11 cellular contexts compared by ENCODE assay signal in the genomic region with DNA sequence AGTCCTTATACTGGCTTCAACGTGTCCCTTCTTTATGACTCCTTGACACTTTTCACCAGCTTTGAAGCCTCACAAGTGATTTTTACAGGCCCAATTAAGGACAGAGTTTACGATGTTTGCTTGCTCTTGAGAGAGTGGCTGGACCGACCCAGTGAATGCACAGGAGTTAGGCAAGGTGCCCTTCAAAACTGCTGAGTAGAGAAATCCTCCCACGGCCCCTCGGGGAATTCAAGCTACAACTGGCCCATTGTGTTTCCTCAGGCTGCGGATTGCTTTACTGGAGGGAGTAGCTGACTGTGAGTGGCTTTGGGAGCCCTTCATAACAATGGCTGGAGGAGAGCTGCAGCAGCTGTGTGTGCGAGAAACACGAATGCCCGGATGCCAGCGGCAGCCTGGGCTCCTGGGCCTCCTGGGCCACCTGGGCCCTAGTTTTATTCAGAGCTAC. TPM values are rescaled to one million over a fixed set of nuclear protein-coding genes. Genes with fewer than 3 reads are reported as not detected.
A peak's percentile ranks its signal among the peaks of the same experiment; 100 is the strongest.
DNase-seq lines count a peak whose midpoint lies in the region; ATAC-seq and TF ChIP-seq lines count a peak whose summit lies in the region.
"Had no signal": no experiment of that assay in that cellular context is flagged by ENCODE, and none has a peak within 500 bp of the region (broad histone marks: within the 10 kb centered on the region; RNA-seq: fewer than 3 reads in every experiment).

No MANE protein-coding gene starts in this region.

- H3T11ph ChIP-seq in H9 (ENCODE audit: low read length): no peak overlapping the region

- no peak for ATAC-seq in HG02852 (IDR thresholded peaks at IDR 0.05; ENCODE audit: unreplicated experiment)
- ATAC-seq: natural killer cell had no signal

- H3K27me3 Mint-ChIP-seq in H9 (ENCODE audit: low read depth): no peaks in the 10 kb centered on the region
- no peaks in the 10 kb centered on the region for H3K27me3 Mint-ChIP-seq in T-helper 2 cell treated with Interferon-gamma antibody and Interleukin-4, amounts not matched to agents 5 μg/mL and 100 μg/mL, for 36 hours (ENCODE audit: low read depth)
- H3K27me3 Mint-ChIP-seq: activated naive CD4-positive, alpha-beta T cell treated with anti-CD3 and anti-CD28 coated beads, Interleukin-2, amount 10 ng/mL, durations not matched to agents 7 days and 5 days had no signal

- H3K9me3 ChIP-seq in H9 (ENCODE audit: control insufficient read depth, low read depth, low read length) (no peaks in the 10 kb centered on the region), parathyroid adenoma (ENCODE audit: control insufficient read depth, low read length) (no peaks in the 10 kb centered on the region)

- no peak overlapping the region for H4K91ac ChIP-seq in H9 (ENCODE audit: insufficient read length, low read depth, low read length)

- TF ChIP-seq CTCF in H9 (conservative IDR thresholded peaks at IDR 0.05) (no peak), parathyroid adenoma (IDR thresholded peaks at IDR 0.05) (no peak), GM20000 (IDR thresholded peaks at IDR 0.05; ENCODE audit: extremely low read depth, missing control alignments) (no peak)

- peak overlapping the region; percentile 75 for H2AK5ac ChIP-seq in H9 (ENCODE audit: insufficient read length, low read length)

- peak overlapping the region; percentile 13 for H2BK5ac ChIP-seq in H9 (ENCODE audit: insufficient read length, low read length)

- no peak overlapping the region for H2BK15ac ChIP-seq in H9 (ENCODE audit: low read depth, low read length)

- peak overlapping the region; percentile 81 for H4K5ac ChIP-seq in H9 (ENCODE audit: insufficient read length, low read depth, low read length)

- H3K4me3 ChIP-seq in parathyroid adenoma (ENCODE audit: low read depth, low read length): no peak overlapping the region

- H3K4ac ChIP-seq in H9 (ENCODE audit: low read depth, low read length): no peak overlapping the region

- H4K8ac ChIP-seq in H9 (replicated peaks; ENCODE audit: insufficient read length, low read depth, low read length): no peak overlapping the region

- H3K36me3 ChIP-seq in parathyroid adenoma (ENCODE audit: control insufficient read depth, insufficient read depth, low read length): no peaks in the 10 kb centered on the region

- H3K4me1 Mint-ChIP-seq in H9: peaks cover 8 to 19% of the 10 kb centered on the region in 2 experiments
- peaks cover 8% of the 10 kb centered on the region for H3K4me1 Mint-ChIP-seq in T-helper 2 cell treated with Interferon-gamma antibody and Interleukin-4, amounts not matched to agents 5 μg/mL and 100 μg/mL, for 36 hours (ENCODE audit: low read depth)

- H3K23ac ChIP-seq in H9 (ENCODE audit: insufficient read length, low read depth, low read length): no peak overlapping the region

- peak; percentile 81 for DNase-seq in H9
- DNase-seq in NCI-H69 (lab: John Stamatoyannopoulos, UW): peak; percentile 7
- DNase-seq in foreskin melanocyte: peak; percentile 72
- DNase-seq in T-helper 2 cell treated with Interferon-gamma antibody and Interleukin-4, amounts not matched to agents 5 μg/mL and 100 μg/mL, for 36 hours (ENCODE audit: low spot score): no peak
- no peak for DNase-seq in glomerular visceral epithelial cell (ENCODE audit: extremely low spot score)
- no peak for DNase-seq in GM20000 (ENCODE audit: low spot score)
- DNase-seq: activated naive CD4-positive, alpha-beta T cell treated with anti-CD3 and anti-CD28 coated beads, Interleukin-2, amount 10 ng/mL, durations not matched to agents 7 days and 5 days; natural killer cell; NCI-H226 had no signal

- H3K9me3 Mint-ChIP-seq in H9: no peaks in the 10 kb centered on the region
- H3K9me3 Mint-ChIP-seq in T-helper 2 cell treated with Interferon-gamma antibody and Interleukin-4, amounts not matched to agents 5 μg/mL and 100 μg/mL, for 36 hours: no peaks in the 10 kb centered on the region
- H3K9me3 Mint-ChIP-seq: natural killer cell had no signal

- peak overlapping the region; percentile 52; the same call in 1 of the 2 replicates for H3K14ac ChIP-seq in H9 (ENCODE audit: insufficient read depth, low read length)

- H3K79me1 ChIP-seq in H9 (ENCODE audit: insufficient read depth, low read depth, low read length, poor library complexity, severe bottlenecking): no peaks in the 10 kb centered on the region

- no peak overlapping the region for H3K9ac ChIP-seq in H9 (ENCODE audit: extremely low read depth, insufficient read length, low read length)
- H3K9ac ChIP-seq in parathyroid adenoma: no peak overlapping the region

- H2BK12ac ChIP-seq in H9 (ENCODE audit: insufficient read length, low read depth, low read length): peak overlapping the region; percentile 21

- H4K20me1 ChIP-seq in H9 (ENCODE audit: control insufficient read depth, insufficient read depth, insufficient read length): no peaks in the 10 kb centered on the region

- H3K4me2 ChIP-seq in H9 (ENCODE audit: insufficient read depth, insufficient read length, low read length) (no peak overlapping the region), parathyroid adenoma (ENCODE audit: low read length) (peak overlapping the region; percentile 8)

- no CpG with 5 or more reads among the region's 10 CpGs for WGBS in H9 (ENCODE audit: extremely low coverage, insufficient read length, low lambda C conversion rate)

- no peaks in the 10 kb centered on the region for H3K36me3 Mint-ChIP-seq in H9 (ENCODE audit: insufficient read depth in 1 of 3, low read depth in 3 of 3)
- H3K36me3 Mint-ChIP-seq in T-helper 2 cell treated with Interferon-gamma antibody and Interleukin-4, amounts not matched to agents 5 μg/mL and 100 μg/mL, for 36 hours (ENCODE audit: low read depth): peaks cover 2% of the 10 kb centered on the region
- H3K36me3 Mint-ChIP-seq: activated naive CD4-positive, alpha-beta T cell treated with anti-CD3 and anti-CD28 coated beads, Interleukin-2, amount 10 ng/mL, durations not matched to agents 7 days and 5 days; natural killer cell had no signal

- H3K56ac ChIP-seq in H9 (ENCODE audit: insufficient read length, low read depth, low read length): no peak overlapping the region

- H3K4me3 Mint-ChIP-seq in H9: no peak overlapping the region
- H3K4me3 Mint-ChIP-seq in T-helper 2 cell treated with Interferon-gamma antibody and Interleukin-4, amounts not matched to agents 5 μg/mL and 100 μg/mL, for 36 hours: no peak overlapping the region
- H3K4me3 Mint-ChIP-seq: activated naive CD4-positive, alpha-beta T cell treated with anti-CD3 and anti-CD28 coated beads, Interleukin-2, amount 10 ng/mL, durations not matched to agents 7 days and 5 days; natural killer cell had no signal

- H3K27ac ChIP-seq in H9 (ENCODE audit: insufficient read length, low read depth, low read length) (peak overlapping the region; percentile 55), parathyroid adenoma (peak overlapping the region; percentile 75)

- H3K18ac ChIP-seq in H9 (ENCODE audit: insufficient read length, low read depth, low read length): peak overlapping the region; percentile 62

- no peaks in the 10 kb centered on the region for H3K23me2 ChIP-seq in H9 (ENCODE audit: insufficient read length, low read depth, low read length, poor library complexity, severe bottlenecking)

- H3K79me2 ChIP-seq in H9 (ENCODE audit: insufficient read depth, low read length) (no peaks in the 10 kb centered on the region), parathyroid adenoma (peaks cover 28% of the 10 kb centered on the region)

- H2AFZ ChIP-seq in H9 (ENCODE audit: low read length) (peak overlapping the region; percentile 92), parathyroid adenoma (peak overlapping the region; percentile 30)

- peak overlapping the region; percentile 3 for H2BK120ac ChIP-seq in H9 (ENCODE audit: low read depth, low read length, poor library complexity, severe bottlenecking)

- H3K27me3 ChIP-seq in H9 (ENCODE audit: insufficient read depth, low read length): no peaks in the 10 kb centered on the region
- H3K27me3 ChIP-seq in parathyroid adenoma (ENCODE audit: control insufficient read depth, insufficient read depth, low read length): no peaks in the 10 kb centered on the region

- no peak overlapping the region for H2BK20ac ChIP-seq in H9 (ENCODE audit: low read depth, low read length, poor library complexity, severe bottlenecking)

- H3K27ac Mint-ChIP-seq in H9: peak overlapping the region; percentile 94 to 98 (median 97)
- no peak overlapping the region for H3K27ac Mint-ChIP-seq in T-helper 2 cell treated with Interferon-gamma antibody and Interleukin-4, amounts not matched to agents 5 μg/mL and 100 μg/mL, for 36 hours
- H3K27ac Mint-ChIP-seq: activated naive CD4-positive, alpha-beta T cell treated with anti-CD3 and anti-CD28 coated beads, Interleukin-2, amount 10 ng/mL, durations not matched to agents 7 days and 5 days; natural killer cell had no signal

- H3K4me1 ChIP-seq in H9 (ENCODE audit: insufficient read depth, low read length) (peaks cover 3% of the 10 kb centered on the region; the same call in 1 of the 2 replicates), parathyroid adenoma (peaks cover 4% of the 10 kb centered on the region)

RNA-seq across cellular contexts. Expression of a gene that starts 50.0 kb away (rescaled TPM):
- 7.8 and 8.2 TPM in 2 replicates for total RNA-seq in H9 (2021)

Comparison
In these comparisons a context has a peak if more than half of its experiments do, and no peak if none do; other contexts are left out.
1. DNase-seq: peak in H9 (single experiment), NCI-H69 (single experiment) and foreskin melanocyte (single experiment); none in T-helper 2 cell treated with Interferon-gamma antibody and Interleukin-4, amounts not matched to agents 5 μg/mL and 100 μg/mL, for 36 hours (single experiment), glomerular visceral epithelial cell (single experiment) and GM20000 (single experiment).